Comparison of ENCODE assay signal across 38 cellular contexts in the genomic region with DNA sequence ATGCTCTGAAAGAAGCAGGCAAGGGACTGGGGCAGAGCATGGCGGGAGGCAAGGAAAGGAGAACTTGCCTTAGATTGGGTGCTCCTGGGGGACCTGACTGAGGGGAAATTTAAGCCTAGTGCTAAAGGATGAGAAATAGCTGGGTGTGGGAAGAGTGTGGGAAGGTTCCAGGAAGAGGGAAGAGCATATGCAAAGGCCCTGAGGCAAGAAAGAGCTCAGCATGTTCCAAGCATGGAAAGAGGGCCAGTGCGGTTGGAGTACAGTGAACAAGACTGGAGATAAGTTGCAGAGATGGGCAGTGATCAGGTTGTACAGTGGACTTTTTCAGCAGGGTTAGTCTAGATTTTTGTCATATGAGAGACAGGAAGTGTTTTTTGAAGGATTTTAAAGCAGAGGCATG. TPM values are rescaled to one million over a fixed set of nuclear protein-coding genes. Genes with fewer than 3 reads are reported as not detected.
"Had no signal": no experiment of that assay in that cellular context is flagged by ENCODE, and none has a peak within 500 bp of the region (broad histone marks: within the 10 kb centered on the region; RNA-seq: fewer than 3 reads in every experiment).

No MANE protein-coding gene starts in this region.

- H3K27me3 ChIP-seq: adrenal gland, body of pancreas, cardiac muscle cell had no signal

- H3K36me3 Mint-ChIP-seq: activated naive CD4-positive, alpha-beta T cell treated with anti-CD3 and anti-CD28 coated beads, Interleukin-2, amount 50 U/mL, for 72 hours had no signal

- H3K9me3 Mint-ChIP-seq: activated CD4-positive, alpha-beta memory T cell treated with anti-CD3 and anti-CD28 coated beads, Interleukin-2, amount 10 ng/mL, durations not matched to agents 7 days and 5 days; activated CD4-positive, alpha-beta T cell treated with anti-CD3 and anti-CD28 coated beads, Interleukin-2, amount 10 ng/mL, durations not matched to agents 7 days and 5 days; activated naive CD4-positive, alpha-beta T cell treated with anti-CD3 and anti-CD28 coated beads, Interleukin-2, amount 50 U/mL, for 72 hours; activated naive CD8-positive, alpha-beta T cell treated with anti-CD3 and anti-CD28 coated beads for 36 hours; activated T-cell treated with anti-CD3 and anti-CD28 coated beads, Interleukin-2, amount 50 U/mL, for 4 hours; activated T-cell treated with anti-CD3 and anti-CD28 coated beads, Interleukin-2, amount 50 U/mL, for 72 hours; activated T-helper 1 cell treated with anti-CD3 and anti-CD28 coated beads, Interleukin-12 subunit alpha, Interleukin-12 subunit beta, Interleukin-2, Interleukin-4 antibody, amounts not matched to agents 30 ng/mL and 10 ng/mL and 1 ng/mL, durations not matched to agents 14 hours and 24 hours and 36 hours; activated T-helper 17 cell treated with anti-CD3 and anti-CD28 coated beads, Interleukin-2, amount 50 U/mL, for 72 hours; central memory CD8-positive, alpha-beta T cell; T-cell; T-helper 2 cell treated with Interferon-gamma antibody and Interleukin-4, amounts not matched to agents 5 μg/mL and 100 μg/mL, for 36 hours; WTC11 had no signal

- H3K27ac ChIP-seq: adrenal gland, body of pancreas, cardiac muscle cell, WERI-Rb-1 had no signal

- H3K27ac Mint-ChIP-seq: activated CD4-positive, alpha-beta memory T cell treated with anti-CD3 and anti-CD28 coated beads, Interleukin-2, amount 10 ng/mL, durations not matched to agents 7 days and 5 days; activated CD4-positive, alpha-beta T cell treated with anti-CD3 and anti-CD28 coated beads for 36 hours; activated CD4-positive, alpha-beta T cell treated with anti-CD3 and anti-CD28 coated beads, Interleukin-2, amount 10 ng/mL, durations not matched to agents 7 days and 5 days; activated CD8-positive, alpha-beta T cell treated with anti-CD3 and anti-CD28 coated beads, Interleukin-2, amount 10 ng/mL, durations not matched to agents 7 days and 5 days; activated naive CD8-positive, alpha-beta T cell treated with anti-CD3 and anti-CD28 coated beads for 36 hours; activated T-cell treated with anti-CD3 and anti-CD28 coated beads, Interleukin-2, amount 50 U/mL, for 72 hours; activated T-helper 1 cell treated with anti-CD3 and anti-CD28 coated beads, Interleukin-12 subunit alpha, Interleukin-12 subunit beta, Interleukin-2, Interleukin-4 antibody, amounts not matched to agents 30 ng/mL and 10 ng/mL and 1 ng/mL, durations not matched to agents 14 hours and 24 hours and 36 hours; activated T-helper 17 cell treated with anti-CD3 and anti-CD28 coated beads, Interleukin-2, amount 50 U/mL, for 72 hours; T-cell; T-helper 2 cell treated with Interferon-gamma antibody and Interleukin-4, amounts not matched to agents 5 μg/mL and 100 μg/mL, for 36 hours; WTC11 had no signal

- H3K4me3 ChIP-seq: adrenal gland, body of pancreas, cardiac muscle cell had no signal

- H3K4me1 ChIP-seq: adrenal gland, body of pancreas had no signal

- H3K4me1 Mint-ChIP-seq: activated CD4-positive, alpha-beta T cell treated with anti-CD3 and anti-CD28 coated beads for 36 hours; WTC11 had no signal

- ATAC-seq: activated CD4-positive, alpha-beta T cell treated with anti-CD3 and anti-CD28 coated beads for 36 hours; activated CD4-positive, CD25-positive, alpha-beta regulatory T cell treated with anti-CD3 and anti-CD28 coated beads, Interleukin-2, amount 50 U/mL, for 24 hours; activated CD8-positive, alpha-beta T cell treated with anti-CD3 and anti-CD28 coated beads, Interleukin-2, amount 10 ng/mL, durations not matched to agents 7 days and 5 days; activated naive CD4-positive, alpha-beta T cell treated with anti-CD3 and anti-CD28 coated beads, Interleukin-2, amount 50 U/mL, for 72 hours; activated T-cell treated with anti-CD3 and anti-CD28 coated beads, Interleukin-2, amount 50 U/mL, for 4 hours; activated T-cell treated with anti-CD3 and anti-CD28 coated beads, Interleukin-2, amount 50 U/mL, for 72 hours; activated T-helper 17 cell treated with anti-CD3 and anti-CD28 coated beads, Interleukin-2, amount 50 U/mL, for 72 hours; body of pancreas; T-cell; WTC11 had no signal

- H3K9me3 ChIP-seq: adrenal gland, body of pancreas had no signal

- DNase-seq: activated CD4-positive, alpha-beta memory T cell treated with anti-CD3 and anti-CD28 coated beads, Interleukin-2, amount 10 ng/mL, durations not matched to agents 7 days and 5 days; activated CD4-positive, alpha-beta T cell treated with anti-CD3 and anti-CD28 coated beads for 1 hour; activated CD4-positive, alpha-beta T cell treated with anti-CD3 and anti-CD28 coated beads for 36 hours; activated CD4-positive, alpha-beta T cell treated with anti-CD3 and anti-CD28 coated beads for 48 hours; activated CD4-positive, alpha-beta T cell treated with anti-CD3 and anti-CD28 coated beads, Interleukin-2, amount 10 ng/mL, durations not matched to agents 7 days and 5 days; activated CD4-positive, alpha-beta T cell treated with anti-CD3 and anti-CD28 coated beads, Interleukin-2, amount 50 U/mL, for 48 hours; activated CD4-positive, CD25-positive, alpha-beta regulatory T cell; activated CD8-positive, alpha-beta memory T cell treated with anti-CD3 and anti-CD28 coated beads, Interleukin-2, amount 50 U/mL, for 4 hours; activated CD8-positive, alpha-beta T cell treated with anti-CD3 and anti-CD28 coated beads, Interleukin-2, amount 10 ng/mL, durations not matched to agents 7 days and 5 days; activated effector memory CD4-positive, alpha-beta T cell treated with Interleukin-2 at 50 U/mL for 16 hours; activated gamma-delta T cell; activated naive CD4-positive, alpha-beta T cell treated with anti-CD3 and anti-CD28 coated beads, Interleukin-2, amount 50 U/mL, for 16 hours; activated naive CD4-positive, alpha-beta T cell treated with Interleukin-2 at 50 U/mL for 16 hours; activated naive CD8-positive, alpha-beta T cell treated with anti-CD3 and anti-CD28 coated beads for 36 hours; activated T-cell treated with anti-CD3 and anti-CD28 coated beads for 4 hours; activated T-cell treated with anti-CD3 and anti-CD28 coated beads, Interleukin-2, amount 50 U/mL, for 1 hour; activated T-cell treated with anti-CD3 and anti-CD28 coated beads, Interleukin-2, amount 50 U/mL, for 4 hours; activated T-cell treated with anti-CD3 and anti-CD28 coated beads, Interleukin-2, amount 50 U/mL, for 72 hours; adrenal gland; amniotic stem cell; body of pancreas; caudate nucleus; cerebellar nuclear complex; T-cell; T-helper 2 cell; T-helper 9 cell; WERI-Rb-1 had no signal

- H3K27me3 Mint-ChIP-seq: activated CD4-positive, alpha-beta memory T cell treated with anti-CD3 and anti-CD28 coated beads, Interleukin-2, amount 10 ng/mL, durations not matched to agents 7 days and 5 days; activated CD4-positive, alpha-beta T cell treated with anti-CD3 and anti-CD28 coated beads for 36 hours; activated CD4-positive, alpha-beta T cell treated with anti-CD3 and anti-CD28 coated beads, Interleukin-2, amount 10 ng/mL, durations not matched to agents 7 days and 5 days; activated naive CD8-positive, alpha-beta T cell treated with anti-CD3 and anti-CD28 coated beads for 36 hours; activated T-helper 17 cell treated with anti-CD3 and anti-CD28 coated beads, Interleukin-2, amount 50 U/mL, for 72 hours; central memory CD8-positive, alpha-beta T cell; T-cell had no signal

- H3K4me3 Mint-ChIP-seq: activated CD4-positive, alpha-beta memory T cell treated with anti-CD3 and anti-CD28 coated beads, Interleukin-2, amount 10 ng/mL, durations not matched to agents 7 days and 5 days; activated CD4-positive, alpha-beta T cell treated with anti-CD3 and anti-CD28 coated beads for 36 hours; activated CD4-positive, alpha-beta T cell treated with anti-CD3 and anti-CD28 coated beads, Interleukin-2, amount 10 ng/mL, durations not matched to agents 7 days and 5 days; activated CD8-positive, alpha-beta T cell treated with anti-CD3 and anti-CD28 coated beads, Interleukin-2, amount 10 ng/mL, durations not matched to agents 7 days and 5 days; activated naive CD8-positive, alpha-beta T cell treated with anti-CD3 and anti-CD28 coated beads for 36 hours; activated T-cell treated with anti-CD3 and anti-CD28 coated beads, Interleukin-2, amount 50 U/mL, for 4 hours; activated T-cell treated with anti-CD3 and anti-CD28 coated beads, Interleukin-2, amount 50 U/mL, for 72 hours; activated T-helper 1 cell treated with anti-CD3 and anti-CD28 coated beads, Interleukin-12 subunit alpha, Interleukin-12 subunit beta, Interleukin-2, Interleukin-4 antibody, amounts not matched to agents 30 ng/mL and 10 ng/mL and 1 ng/mL, durations not matched to agents 14 hours and 24 hours and 36 hours; activated T-helper 17 cell treated with anti-CD3 and anti-CD28 coated beads, Interleukin-2, amount 50 U/mL, for 72 hours; central memory CD8-positive, alpha-beta T cell; T-cell; T-helper 2 cell treated with Interferon-gamma antibody and Interleukin-4, amounts not matched to agents 5 μg/mL and 100 μg/mL, for 36 hours; WTC11 had no signal

RNA-seq across cellular contexts. Expression of gene RBP5, which starts 10.5 kb away (rescaled TPM):
- total RNA-seq: activated CD4-positive, alpha-beta T cell treated with anti-CD3 and anti-CD28 coated beads for 36 hours; activated naive CD4-positive, alpha-beta T cell treated with anti-CD3 and anti-CD28 coated beads, Interleukin-2, amount 50 U/mL, for 72 hours; activated naive CD8-positive, alpha-beta T cell treated with anti-CD3 and anti-CD28 coated beads for 36 hours; activated T-cell treated with anti-CD3 and anti-CD28 coated beads, Interleukin-2, amount 50 U/mL, for 4 hours; activated T-helper 1 cell treated with anti-CD3 and anti-CD28 coated beads, Interleukin-12 subunit alpha, Interleukin-12 subunit beta, Interleukin-2, Interleukin-4 antibody, amounts not matched to agents 30 ng/mL and 10 ng/mL and 1 ng/mL, durations not matched to agents 14 hours and 24 hours and 36 hours; activated T-helper 17 cell treated with anti-CD3 and anti-CD28 coated beads, Interleukin-2, amount 50 U/mL, for 72 hours; astrocyte; bronchial epithelial cell; chondrocyte had no signal
